10 cellular contexts compared by ENCODE assay signal in the genomic region with DNA sequence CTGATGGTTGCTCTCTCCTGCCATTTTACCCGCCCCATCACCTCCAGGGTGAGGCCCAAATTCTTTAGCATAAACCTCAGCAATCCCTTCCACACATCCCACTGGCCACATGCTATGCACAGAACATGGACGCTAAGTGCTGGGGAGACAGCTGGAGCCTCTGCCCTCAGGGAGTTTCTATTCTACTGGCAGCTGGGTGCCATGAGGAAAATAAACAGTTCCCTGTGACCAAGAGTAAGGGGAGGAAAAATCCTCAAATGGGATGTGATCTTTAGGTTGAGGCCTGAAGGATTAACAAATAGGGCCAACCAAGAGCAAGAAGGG. TPM values are rescaled to one million over a fixed set of nuclear protein-coding genes. Genes with fewer than 3 reads are reported as not detected.
DNase-seq lines count a peak whose midpoint lies in the region; ATAC-seq, FAIRE-seq and TF ChIP-seq lines count a peak whose summit lies in the region.
"Had no signal": no experiment of that assay in that cellular context is flagged by ENCODE, and none has a peak within 500 bp of the region (broad histone marks: within the 10 kb centered on the region; RNA-seq: fewer than 3 reads in every experiment).

No MANE protein-coding gene starts in this region.

- peaks cover 1 to 11% (median 6%) of the 10 kb centered on the region in 3 donors for H3K9me3 Mint-ChIP-seq in T-cell
- peaks cover 8% of the 10 kb centered on the region for H3K9me3 Mint-ChIP-seq in stimulated activated effector memory CD8-positive, alpha-beta T cell treated with anti-CD3 and anti-CD28 coated beads, Interleukin-12 subunit alpha, Interleukin-12 subunit beta, amount 100 ng/mL, for 72 hours

- H3K4me3 Mint-ChIP-seq in T-cell: peak overlapping the region; percentile 87 to 93 (median 91)
- peak overlapping the region; percentile 77 for H3K4me3 Mint-ChIP-seq in stimulated activated effector memory CD8-positive, alpha-beta T cell treated with anti-CD3 and anti-CD28 coated beads, Interleukin-12 subunit alpha, Interleukin-12 subunit beta, amount 100 ng/mL, for 72 hours

- no peak for FAIRE-seq in GM12891 (lab: Jason Lieb, UNC)

- peaks cover 0 to 16% of the 10 kb centered on the region in 2 donors for H3K36me3 ChIP-seq in gastroesophageal sphincter
- no peaks in the 10 kb centered on the region for H3K36me3 ChIP-seq in HAP-1 (replicated peaks)

- peaks cover 0 to 39% (median 15%) of the 10 kb centered on the region in 3 donors for H3K4me1 ChIP-seq in gastroesophageal sphincter
- H3K4me1 ChIP-seq in HAP-1: no peaks in the 10 kb centered on the region

- H3K27me3 ChIP-seq in gastroesophageal sphincter (no peaks in the 10 kb centered on the region), HAP-1 (ENCODE audit: low read depth) (no peaks in the 10 kb centered on the region)

- peaks cover 50 to 60% (median 59%) of the 10 kb centered on the region in 3 donors for H3K4me1 Mint-ChIP-seq in T-cell
- peaks cover 44% of the 10 kb centered on the region for H3K4me1 Mint-ChIP-seq in stimulated activated effector memory CD8-positive, alpha-beta T cell treated with anti-CD3 and anti-CD28 coated beads, Interleukin-12 subunit alpha, Interleukin-12 subunit beta, amount 100 ng/mL, for 72 hours

- WGBS in gastroesophageal sphincter (ENCODE audit: low coverage in 1 of 2), 2 donors: 100% methylated on average over 2 of the region's 2 CpGs; no CpG with 5 or more reads in 1 of the 2 donors

- in situ Hi-C loops in HAP-1 (cut with MboI; ENCODE audit: low sequenced_read_pairs): no loop called here

- no peak for TF ChIP-seq POLR2A in gastroesophageal sphincter (IDR thresholded peaks at IDR 0.05)
- TF ChIP-seq POLR2A in GM12891 (IDR thresholded peaks at IDR 0.05; ENCODE audit: low read depth, low read length): no peak

- H3K9me3 ChIP-seq in gastroesophageal sphincter (peaks cover 0 to 10% (median 0%) of the 10 kb centered on the region in 3 donors), HAP-1 (no peaks in the 10 kb centered on the region)

- H3K27ac Mint-ChIP-seq in T-cell: peak overlapping the region; percentile 91 to 92
- H3K27ac Mint-ChIP-seq in stimulated activated effector memory CD8-positive, alpha-beta T cell treated with anti-CD3 and anti-CD28 coated beads, Interleukin-12 subunit alpha, Interleukin-12 subunit beta, amount 100 ng/mL, for 72 hours: peak overlapping the region; percentile 86

- ATAC-seq in T-cell (replicated peaks in 1 of 4) (no peak), gastroesophageal sphincter (no peak)
- no peak for ATAC-seq in stimulated activated effector memory CD8-positive, alpha-beta T cell treated with anti-CD3 and anti-CD28 coated beads, Interleukin-12 subunit alpha, Interleukin-12 subunit beta, amount 100 ng/mL, for 72 hours

- peak overlapping the region in 3 of 4 donors; percentile 89 to 94 (median 91) for H3K27ac ChIP-seq in gastroesophageal sphincter
- H3K27ac ChIP-seq: 22Rv1 had no signal

- TF ChIP-seq CTCF in gastroesophageal sphincter (IDR thresholded peaks at IDR 0.05): no peak

- CTCF ChIA-PET in T-cell (lab: Charles Lee): no interaction called here

- H3K4me3 ChIP-seq in gastroesophageal sphincter: peak overlapping the region; percentile 51 to 84
- no peak overlapping the region for H3K4me3 ChIP-seq in HAP-1

- DNase-seq in DMS 273 (lab: John Stamatoyannopoulos, UW; ENCODE audit: unreplicated experiment) (peak; percentile 34), DMS 273 treated with DMSO at 0.1 percent for 48 hours (lab: John Stamatoyannopoulos, UW) (no peak), T-cell (no peak), retina (no peak), HAP-1 (ENCODE audit: low spot score in 2 of 2) (no peak), GM12891 (ENCODE audit: insufficient read length, low spot score) (no peak)
- DNase-seq in stimulated activated effector memory CD8-positive, alpha-beta T cell treated with anti-CD3 and anti-CD28 coated beads, Interleukin-12 subunit alpha, Interleukin-12 subunit beta, amount 100 ng/mL, for 72 hours (ENCODE audit: low spot score in 2 of 2): no peak
- DNase-seq: MM.1S had no signal

- no peaks in the 10 kb centered on the region for H3K27me3 Mint-ChIP-seq in T-cell

- POLR2A ChIA-PET in T-cell (lab: Charles Lee): interaction anchor here in 1 of 2 donors (0.6 kb wide), 1 partner anchor 13 kb away, joined by 5 read pairs; no protein-coding TSS in a partner anchor

- no peak for TF ChIP-seq EP300 in gastroesophageal sphincter (IDR thresholded peaks at IDR 0.05)

- H3K36me3 Mint-ChIP-seq in T-cell: peaks cover 17% of the 10 kb centered on the region
- H3K36me3 Mint-ChIP-seq in stimulated activated effector memory CD8-positive, alpha-beta T cell treated with anti-CD3 and anti-CD28 coated beads, Interleukin-12 subunit alpha, Interleukin-12 subunit beta, amount 100 ng/mL, for 72 hours: peaks cover 14% of the 10 kb centered on the region

TF ChIP-seq in GM12891, 5 proteins besides CTCF, POLR2A, EP300 and RAD21:
- TF ChIP-seq SPI1 (IDR thresholded peaks at IDR 0.05; ENCODE audit: low read depth, low read length) (no peak), POLR2AphosphoS5 (IDR thresholded peaks at IDR 0.05; ENCODE audit: low read depth, low read length) (no peak), TAF1 (IDR thresholded peaks at IDR 0.05; ENCODE audit: low read depth, low read length) (no peak), PAX5 (IDR thresholded peaks at IDR 0.05; ENCODE audit: insufficient read depth, low read length, severe bottlenecking) (no peak), POU2F2 (IDR thresholded peaks at IDR 0.05; ENCODE audit: low read depth, low read length) (no peak)

RNA-seq across cellular contexts. Expression of a gene that starts 1.2 kb away (rescaled TPM):
- total RNA-seq in T-cell: 100 to 1,000 TPM; 104 to 129 (median 108) TPM
- total RNA-seq in gastroesophageal sphincter: 10 to 100 TPM; 11.9 to 35.6 (median 18.1) TPM
- polyA plus RNA-seq in GM12891 (2012; ENCODE audit: low read depth, missing spikeins): 9.0 TPM
